Comparison of ENCODE assay signal across 27 cellular contexts in genomic region chrY:13766040-13766439, GRCh38.
"Had no signal": no experiment of that assay in that cellular context is flagged by ENCODE, and none has a peak within 500 bp of the region (broad histone marks: within the 10 kb centered on the region; RNA-seq: fewer than 3 reads in every experiment).

No MANE protein-coding gene starts in this region.

- H3K27me3 Mint-ChIP-seq: stimulated activated memory B cell treated with anti-CD40 and anti-IgM and Interleukin-4, amounts not matched to agents 10 μg/mL and 1 μg/mL and 100 μg/mL, for 72 hours; stimulated activated naive B cell treated with anti-CD40 and anti-IgM and Interleukin-4, amounts not matched to agents 10 μg/mL and 1 μg/mL and 100 μg/mL, for 72 hours; stimulated activated naive CD8-positive, alpha-beta T cell treated with anti-CD3 and anti-CD28 coated beads, Interleukin-15, Interleukin-2, amounts not matched to agents 100 ng/mL and 50 ng/mL, for 24 hours; type B pancreatic cell had no signal

- H3K4me3 ChIP-seq: stomach, suprapubic skin, testis, thoracic aorta, thyroid gland, tibial artery, tibial nerve, transverse colon, upper lobe of left lung, upper lobe of right lung, uterus, vagina had no signal

- H3K36me3 ChIP-seq: stomach, suprapubic skin, thoracic aorta, thyroid gland, tibial artery, tibial nerve, transverse colon, upper lobe of left lung, upper lobe of right lung, uterus, vagina had no signal

- H3K9me3 ChIP-seq: stomach, suprapubic skin, testis, thoracic aorta, thyroid gland, tibial artery, tibial nerve, transverse colon, upper lobe of left lung, upper lobe of right lung, uterus, vagina had no signal

- DNase-seq: stimulated activated CD4-positive, alpha-beta T cell treated with anti-CD3 and anti-CD28 coated beads, Interleukin-2, amount 100 ng/mL, for 24 hours; stimulated activated CD4-positive, alpha-beta T cell treated with anti-CD3 and anti-CD28 coated beads, Interleukin-2, amount 100 ng/mL, for 48 hours; stimulated activated CD4-positive, alpha-beta T cell treated with anti-CD3 and anti-CD28 coated beads, Interleukin-4, amount 100 ng/mL, for 1 hour; stimulated activated CD4-positive, alpha-beta T cell treated with anti-CD3 and anti-CD28 coated beads, Interleukin-4, amount 100 ng/mL, for 24 hours; stimulated activated CD4-positive, alpha-beta T cell treated with anti-CD3 and anti-CD28 coated beads, Interleukin-4, amount 100 ng/mL, for 4 hours; stimulated activated CD8-positive, alpha-beta memory T cell treated with anti-CD3 and anti-CD28 coated beads, Interleukin-4, amount 100 ng/mL, for 48 hours; stimulated activated naive B cell treated with anti-CD40 and anti-IgM and Interleukin-4, amounts not matched to agents 10 μg/mL and 1 μg/mL and 100 μg/mL, for 72 hours; stimulated activated naive CD4-positive, alpha-beta T cell; stimulated activated naive CD4-positive, alpha-beta T cell treated with Interleukin-2 at 50 U/mL for 16 hours; stomach; substantia nigra; testis; thyroid gland; tibial artery; transverse colon; upper lobe of left lung; upper lobe of right lung; uterus had no signal

- FAIRE-seq: urothelium cell line had no signal

- H3K27me3 ChIP-seq: stomach, suprapubic skin, testis, thyroid gland, tibial artery, tibial nerve, transverse colon, upper lobe of left lung, upper lobe of right lung, uterus, vagina had no signal

- H3K27ac Mint-ChIP-seq: stimulated activated effector memory CD8-positive, alpha-beta T cell treated with anti-CD3 and anti-CD28 coated beads, Interleukin-12 subunit alpha, Interleukin-12 subunit beta, amount 100 ng/mL, for 72 hours; stimulated activated memory B cell treated with anti-CD40 and anti-IgM and Interleukin-4, amounts not matched to agents 10 μg/mL and 1 μg/mL and 100 μg/mL, for 72 hours; stimulated activated naive B cell treated with anti-CD40 and anti-IgM and Interleukin-4, amounts not matched to agents 10 μg/mL and 1 μg/mL and 100 μg/mL, for 72 hours; stimulated activated naive CD8-positive, alpha-beta T cell treated with anti-CD3 and anti-CD28 coated beads, Interleukin-15, Interleukin-2, amounts not matched to agents 100 ng/mL and 50 ng/mL, for 24 hours; type B pancreatic cell had no signal

- H3K27ac ChIP-seq: stomach, suprapubic skin, testis, thoracic aorta, thyroid gland, tibial artery, tibial nerve, transverse colon, upper lobe of left lung, upper lobe of right lung, uterus, vagina had no signal

- H3K36me3 Mint-ChIP-seq: stimulated activated effector memory CD8-positive, alpha-beta T cell treated with anti-CD3 and anti-CD28 coated beads, Interleukin-12 subunit alpha, Interleukin-12 subunit beta, amount 100 ng/mL, for 72 hours; stimulated activated memory B cell treated with anti-CD40 and anti-IgM and Interleukin-4, amounts not matched to agents 10 μg/mL and 1 μg/mL and 100 μg/mL, for 72 hours; stimulated activated naive B cell treated with anti-CD40 and anti-IgM and Interleukin-4, amounts not matched to agents 10 μg/mL and 1 μg/mL and 100 μg/mL, for 72 hours; type B pancreatic cell had no signal

- H3K4me1 Mint-ChIP-seq: stimulated activated effector memory CD8-positive, alpha-beta T cell treated with anti-CD3 and anti-CD28 coated beads, Interleukin-12 subunit alpha, Interleukin-12 subunit beta, amount 100 ng/mL, for 72 hours; stimulated activated memory B cell treated with anti-CD40 and anti-IgM and Interleukin-4, amounts not matched to agents 10 μg/mL and 1 μg/mL and 100 μg/mL, for 72 hours; stimulated activated naive B cell treated with anti-CD40 and anti-IgM and Interleukin-4, amounts not matched to agents 10 μg/mL and 1 μg/mL and 100 μg/mL, for 72 hours had no signal

- ATAC-seq: stimulated activated effector memory CD8-positive, alpha-beta T cell treated with anti-CD3 and anti-CD28 coated beads, Interleukin-12 subunit alpha, Interleukin-12 subunit beta, amount 100 ng/mL, for 72 hours; stimulated activated memory B cell treated with anti-CD40 and anti-IgM and Interleukin-4, amounts not matched to agents 10 μg/mL and 1 μg/mL and 100 μg/mL, for 72 hours; stimulated activated naive B cell treated with anti-CD40 and anti-IgM and Interleukin-4, amounts not matched to agents 10 μg/mL and 1 μg/mL and 100 μg/mL, for 72 hours; upper lobe of right lung had no signal

- H3K4me1 ChIP-seq: stomach, suprapubic skin, testis, thyroid gland, tibial artery, tibial nerve, transverse colon, upper lobe of left lung, upper lobe of right lung, uterus, vagina had no signal

- H3K4me3 Mint-ChIP-seq: stimulated activated effector memory CD8-positive, alpha-beta T cell treated with anti-CD3 and anti-CD28 coated beads, Interleukin-12 subunit alpha, Interleukin-12 subunit beta, amount 100 ng/mL, for 72 hours; stimulated activated memory B cell treated with anti-CD40 and anti-IgM and Interleukin-4, amounts not matched to agents 10 μg/mL and 1 μg/mL and 100 μg/mL, for 72 hours; stimulated activated naive B cell treated with anti-CD40 and anti-IgM and Interleukin-4, amounts not matched to agents 10 μg/mL and 1 μg/mL and 100 μg/mL, for 72 hours; stimulated activated naive CD8-positive, alpha-beta T cell treated with anti-CD3 and anti-CD28 coated beads, Interleukin-15, Interleukin-2, amounts not matched to agents 100 ng/mL and 50 ng/mL, for 24 hours; type B pancreatic cell had no signal

- H3K9me3 Mint-ChIP-seq: stimulated activated effector memory CD8-positive, alpha-beta T cell treated with anti-CD3 and anti-CD28 coated beads, Interleukin-12 subunit alpha, Interleukin-12 subunit beta, amount 100 ng/mL, for 72 hours; stimulated activated memory B cell treated with anti-CD40 and anti-IgM and Interleukin-4, amounts not matched to agents 10 μg/mL and 1 μg/mL and 100 μg/mL, for 72 hours; stimulated activated naive B cell treated with anti-CD40 and anti-IgM and Interleukin-4, amounts not matched to agents 10 μg/mL and 1 μg/mL and 100 μg/mL, for 72 hours; stimulated activated naive CD8-positive, alpha-beta T cell treated with anti-CD3 and anti-CD28 coated beads, Interleukin-15, Interleukin-2, amounts not matched to agents 100 ng/mL and 50 ng/mL, for 24 hours; type B pancreatic cell had no signal
